In genomic region chr17:66192378-66192687, GRCh38 we compare ENCODE assay signal across 9 cellular contexts. TPM values are rescaled to one million over a fixed set of nuclear protein-coding genes. Genes with fewer than 3 reads are reported as not detected.
DNase-seq lines count a peak whose midpoint lies in the region; ATAC-seq, FAIRE-seq and TF ChIP-seq lines count a peak whose summit lies in the region.
"Had no signal": no experiment of that assay in that cellular context is flagged by ENCODE, and none has a peak within 500 bp of the region (broad histone marks: within the 10 kb centered on the region; RNA-seq: fewer than 3 reads in every experiment).

No MANE protein-coding gene starts in this region.

- H3K27me3 Mint-ChIP-seq in activated CD4-positive, alpha-beta T cell treated with anti-CD3 and anti-CD28 coated beads for 36 hours = no peaks in the 10 kb centered on the region
- H3K27me3 Mint-ChIP-seq in activated naive CD8-positive, alpha-beta T cell = no peaks in the 10 kb centered on the region

- no peak for ATAC-seq in activated CD4-positive, alpha-beta T cell treated with anti-CD3 and anti-CD28 coated beads for 36 hours
- ATAC-seq in HG03354 (IDR thresholded peaks at IDR 0.05; ENCODE audit: poor library complexity, severe bottlenecking, unreplicated experiment) (no peak), HG03457 (IDR thresholded peaks at IDR 0.05; ENCODE audit: unreplicated experiment) (no peak)

- peaks cover 4 to 7% of the 10 kb centered on the region in 2 donors for H3K4me1 ChIP-seq in kidney (ENCODE audit: control insufficient read depth in 1 of 2, insufficient read depth in 1 of 2, low read depth in 1 of 2, low read length in 2 of 2)

- H3K9ac ChIP-seq in kidney (ENCODE audit: low read length in 2 of 2) = no peak overlapping the region

- H3K4me3 Mint-ChIP-seq in activated CD4-positive, alpha-beta T cell treated with anti-CD3 and anti-CD28 coated beads for 36 hours = peak overlapping the region; percentile 77
- peak overlapping the region; percentile 84 for H3K4me3 Mint-ChIP-seq in activated naive CD8-positive, alpha-beta T cell

- CTCF ChIA-PET in activated CD4-positive, alpha-beta T cell treated with anti-CD3 and anti-CD28 coated beads for 36 hours (lab: Charles Lee) = interaction anchor here (1.4 to 4.1 kb wide), 2 partner anchors 9 to 22 kb away, joined by 4 to 26 read pairs; no protein-coding TSS in a partner anchor

- intact Hi-C loops in activated CD4-positive, alpha-beta T cell treated with anti-CD3 and anti-CD28 coated beads for 36 hours (cut with DNase I, micrococcal nuclease) = loop anchor here in 1 of 2 experiments (1.0 kb wide), 1 partner anchor 110 kb away; the partner anchor contains the start of gene PRKCA
- intact Hi-C loops in kidney (cut with DNase I) = no loop called here

- DNase-seq in activated CD4-positive, alpha-beta T cell treated with anti-CD3 and anti-CD28 coated beads for 36 hours = no peak
- DNase-seq in activated CD4-positive, alpha-beta T cell treated with anti-CD3 and anti-CD28 coated beads, Interleukin-2, amount 50 U/mL, for 48 hours = no peak
- DNase-seq in kidney (no peak), superior temporal gyrus (ENCODE audit: extremely low spot score) (peak; percentile 17), NCI-H2196 treated with DMSO at 0.1 percent for 48 hours (lab: John Stamatoyannopoulos, UW; ENCODE audit: unreplicated experiment) (no peak)

- no peaks in the 10 kb centered on the region for H3K9me3 ChIP-seq in kidney (ENCODE audit: control insufficient read depth in 1 of 2, low read length in 2 of 2)

- no peak for TF ChIP-seq CTCF in kidney (IDR thresholded peaks at IDR 0.05; ENCODE audit: borderline replicate concordance, extremely low read depth, insufficient read depth)

- no peak for FAIRE-seq in kidney (lab: Jason Lieb, UNC)

- peak overlapping the region; percentile 34 to 74 for H3K4me3 ChIP-seq in kidney (ENCODE audit: low read length in 2 of 2)

- H3K9me3 Mint-ChIP-seq in activated CD4-positive, alpha-beta T cell treated with anti-CD3 and anti-CD28 coated beads for 36 hours (ENCODE audit: low read depth) = no peaks in the 10 kb centered on the region
- H3K9me3 Mint-ChIP-seq in activated naive CD8-positive, alpha-beta T cell (ENCODE audit: low read depth) = no peaks in the 10 kb centered on the region

- no peaks in the 10 kb centered on the region for H3K36me3 ChIP-seq in kidney (ENCODE audit: control insufficient read depth in 1 of 2, insufficient read depth in 2 of 2, low read length in 2 of 2)

- peak overlapping the region; percentile 60 for H3K27ac Mint-ChIP-seq in activated CD4-positive, alpha-beta T cell treated with anti-CD3 and anti-CD28 coated beads for 36 hours
- H3K27ac Mint-ChIP-seq in activated naive CD8-positive, alpha-beta T cell = peak overlapping the region; percentile 82

- POLR2A ChIA-PET in activated CD4-positive, alpha-beta T cell treated with anti-CD3 and anti-CD28 coated beads for 36 hours (lab: Charles Lee) = no interaction called here

- peaks cover 2% of the 10 kb centered on the region for H3K36me3 Mint-ChIP-seq in activated CD4-positive, alpha-beta T cell treated with anti-CD3 and anti-CD28 coated beads for 36 hours (ENCODE audit: low read depth)
- H3K36me3 Mint-ChIP-seq in activated naive CD8-positive, alpha-beta T cell = no peaks in the 10 kb centered on the region

- H3K4me1 Mint-ChIP-seq in activated CD4-positive, alpha-beta T cell treated with anti-CD3 and anti-CD28 coated beads for 36 hours = peaks cover 13% of the 10 kb centered on the region
- peaks cover 20% of the 10 kb centered on the region for H3K4me1 Mint-ChIP-seq in activated naive CD8-positive, alpha-beta T cell (ENCODE audit: low read depth)

- H3K27ac ChIP-seq in kidney (ENCODE audit: low read depth in 2 of 2, low read length in 2 of 2) = no peak overlapping the region

RNA-seq across cellular contexts. Expression of gene CEP112, which starts 0.4 kb away (rescaled TPM):
- 1 to 10 TPM; 2.2 to 2.8 TPM for total RNA-seq in activated CD4-positive, alpha-beta T cell treated with anti-CD3 and anti-CD28 coated beads for 36 hours
- total RNA-seq in kidney = 27.4 TPM
- polyA plus RNA-seq in kidney (ENCODE audit: insufficient read depth, low read depth, low replicate concordance) = 17.0 TPM

RNA-seq across cellular contexts. Expression of gene APOH, which starts 36.9 kb away (rescaled TPM):
- total RNA-seq in activated CD4-positive, alpha-beta T cell treated with anti-CD3 and anti-CD28 coated beads for 36 hours = not detected
- not detected for total RNA-seq in kidney
- polyA plus RNA-seq in kidney (ENCODE audit: insufficient read depth, low read depth, low replicate concordance) = 13.5 TPM
- total RNA-seq: Daoy had no signal
